Comparison of ENCODE assay signal across 8 cellular contexts in genomic region chr1:56584910-56585528, GRCh38. TPM values are rescaled to one million over a fixed set of nuclear protein-coding genes. Genes with fewer than 3 reads are reported as not detected.
A peak's percentile ranks its signal among the peaks of the same experiment; 100 is the strongest.
DNase-seq lines count a peak whose midpoint lies in the region; ATAC-seq and TF ChIP-seq lines count a peak whose summit lies in the region.

No MANE protein-coding gene starts in this region.

- H3K4me3 ChIP-seq in Loucy (ENCODE audit: low read length, poor library complexity, severe bottlenecking): no peak overlapping the region
- no peak overlapping the region for H3K4me3 ChIP-seq in fibroblast of villous mesenchyme (ENCODE audit: low read depth, low read length)

- no peaks in the 10 kb centered on the region for H3K9me2 ChIP-seq in Loucy (replicated peaks; ENCODE audit: low read depth, low read length)

- H3K4me2 ChIP-seq in Loucy (ENCODE audit: low read depth, low read length, poor library complexity, severe bottlenecking): no peak overlapping the region

- H2AFZ ChIP-seq in Loucy (ENCODE audit: low read length): no peak overlapping the region

- H4K20me1 ChIP-seq in Loucy (ENCODE audit: insufficient read depth, low read length, poor library complexity, severe bottlenecking): no peaks in the 10 kb centered on the region

- H3K9ac ChIP-seq in Loucy (ENCODE audit: low read depth, low read length, poor library complexity, severe bottlenecking): no peak overlapping the region

- TF ChIP-seq CTCF in Loucy (conservative IDR thresholded peaks at IDR 0.05; ENCODE audit: low read length) (peak; percentile 86), fibroblast of villous mesenchyme (IDR thresholded peaks at IDR 0.05; ENCODE audit: insufficient read depth, low read depth, low read length) (peak; percentile 81)

- no peaks in the 10 kb centered on the region for H3K4me1 ChIP-seq in Loucy (ENCODE audit: insufficient read depth, low read length, poor library complexity, severe bottlenecking)

- no peaks in the 10 kb centered on the region for H3F3A ChIP-seq in Loucy (ENCODE audit: low read depth)

- H3K9me3 ChIP-seq in Loucy (ENCODE audit: insufficient read depth, low read depth, low read length): no peaks in the 10 kb centered on the region

- H3K27me3 ChIP-seq in Loucy (ENCODE audit: insufficient read depth, low read length, poor library complexity, severe bottlenecking): no peaks in the 10 kb centered on the region

- no peak for ATAC-seq in HG02588 (IDR thresholded peaks at IDR 0.05; ENCODE audit: unreplicated experiment)

- DNase-seq in NCI-H1436 (lab: John Stamatoyannopoulos, UW) (peak; percentile 55), NCI-H1436 treated with DMSO at 0.1 percent for 48 hours (lab: John Stamatoyannopoulos, UW) (no peak), SKM-1 (lab: John Stamatoyannopoulos, UW; ENCODE audit: unreplicated experiment) (peak; percentile 50), fibroblast of villous mesenchyme (ENCODE audit: low read depth) (peak; percentile 70), pons (ENCODE audit: low spot score) (peak; percentile 86), GDM1 (lab: John Stamatoyannopoulos, UW) (no peak)

- H3K79me2 ChIP-seq in Loucy (ENCODE audit: insufficient read depth, low read length): no peaks in the 10 kb centered on the region

- H3K36me3 ChIP-seq in Loucy (ENCODE audit: insufficient read depth, low read length): no peaks in the 10 kb centered on the region

RNA-seq across cellular contexts. Expression of gene PLPP3, which starts 5.7 kb away (rescaled TPM):
- total RNA-seq in fibroblast of villous mesenchyme: 10.3 and 14.7 TPM in 2 replicates

Comparison
In these comparisons a context has a peak if more than half of its experiments do, and no peak if none do; other contexts are left out.
1. DNase-seq: peak in NCI-H1436 (single experiment), SKM-1 (single experiment), fibroblast of villous mesenchyme (single experiment) and pons (single experiment); none in NCI-H1436 treated with DMSO at 0.1 percent for 48 hours (single experiment) and GDM1 (single experiment).